1 cellular context compared by ENCODE assay signal in genomic region chr7:108997479-108997878, GRCh38.
A peak's percentile ranks its signal among the peaks of the same experiment; 100 is the strongest.
TF ChIP-seq lines count a peak whose summit lies in the region.

No MANE protein-coding gene starts in this region.

TF ChIP-seq in HepG2, 621 proteins besides CTCF, POLR2A, EP300 and RAD21 (continued from another document):
- TF ChIP-seq ZNF646 (CRISPR knock-in tag; IDR thresholded peaks at IDR 0.05) (no peak), ZBTB7A (CRISPR knock-in tag; IDR thresholded peaks at IDR 0.05) (no peak), SRSF9 (IDR thresholded peaks at IDR 0.05; ENCODE audit: borderline replicate concordance, insufficient read depth, low read depth, low read length, poor library complexity, severe bottlenecking) (no peak), ARNT (IDR thresholded peaks at IDR 0.05) (no peak), CCDC6 (CRISPR knock-in tag; IDR thresholded peaks at IDR 0.05) (no peak), TRIM24 (CRISPR knock-in tag; IDR thresholded peaks at IDR 0.05) (no peak), DMTF1 (CRISPR knock-in tag; IDR thresholded peaks at IDR 0.05) (no peak), ONECUT2 (CRISPR knock-in tag; IDR thresholded peaks at IDR 0.05) (no peak), CEBPB (IDR thresholded peaks at IDR 0.05; ENCODE audit: borderline replicate concordance, low read depth, low read length) (peak; percentile 77), ETV5 (CRISPR knock-in tag; IDR thresholded peaks at IDR 0.05; ENCODE audit: borderline replicate concordance) (no peak), TP53 (CRISPR knock-in tag; conservative IDR thresholded peaks at IDR 0.05) (no peak), CBX1 (IDR thresholded peaks at IDR 0.05; ENCODE audit: low read depth) (no peak)
